Comparison of ENCODE assay signal across 8 cellular contexts in the genomic region with DNA sequence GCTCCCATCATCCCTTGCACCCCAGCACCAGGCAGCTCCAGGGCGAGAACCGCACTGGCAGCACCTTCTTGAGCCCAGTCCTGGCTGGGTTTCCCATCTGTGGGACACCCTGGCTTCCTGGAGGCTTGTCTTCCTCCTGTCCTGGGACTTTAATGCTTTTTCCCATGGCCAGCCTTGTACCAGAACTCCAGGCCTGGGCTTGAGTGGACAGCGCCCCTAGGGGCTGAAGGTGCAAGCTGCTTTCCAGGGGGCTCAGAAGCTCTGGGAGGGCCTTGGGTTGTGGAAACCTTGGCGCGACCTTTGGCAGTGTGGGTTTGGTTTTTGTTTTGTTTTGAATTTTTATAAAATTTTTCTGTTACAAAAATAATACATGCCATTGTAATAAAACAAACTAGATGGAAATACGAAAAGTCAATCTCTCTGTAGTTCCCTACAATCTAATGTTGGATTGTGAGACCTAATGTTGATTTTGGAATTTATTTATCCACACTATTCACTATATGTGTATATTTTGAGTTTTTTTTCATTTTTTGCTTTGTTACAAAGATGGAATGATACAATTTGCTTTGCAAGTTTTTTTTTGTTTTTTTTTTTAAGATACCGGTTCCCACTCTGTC. TPM values are rescaled to one million over a fixed set of nuclear protein-coding genes. Genes with fewer than 3 reads are reported as not detected.
DNase-seq lines count a peak whose midpoint lies in the region; ATAC-seq and TF ChIP-seq lines count a peak whose summit lies in the region.

No MANE protein-coding gene starts in this region.

- no peaks in the 10 kb centered on the region for H3K9me3 ChIP-seq in mesenchymal stem cell (ENCODE audit: control insufficient read depth, low read length)

- no peaks in the 10 kb centered on the region for H3K9me3 Mint-ChIP-seq in chondrocyte (ENCODE audit: low read depth)
- H3K9me3 Mint-ChIP-seq in type B pancreatic cell, result no peaks in the 10 kb centered on the region

- no peaks in the 10 kb centered on the region for H3K27me3 ChIP-seq in HL-60 (ENCODE audit: insufficient read depth, poor library complexity, severe bottlenecking)
- peaks cover 5 to 23% of the 10 kb centered on the region in 2 experiments for H3K27me3 ChIP-seq in mesenchymal stem cell (ENCODE audit: control insufficient read depth in 1 of 2, insufficient read depth in 1 of 2, low read length in 2 of 2)

- WGBS in mesenchymal stem cell, result 40% methylated on average over 4 of the region's 7 CpGs

- H3K79me1 ChIP-seq in mesenchymal stem cell (replicated peaks; ENCODE audit: low read length, poor library complexity, severe bottlenecking), result no peaks in the 10 kb centered on the region

- no peak overlapping the region for H3K9ac ChIP-seq in mesenchymal stem cell (ENCODE audit: low read length)

- no peak overlapping the region for H3K14ac ChIP-seq in mesenchymal stem cell (ENCODE audit: low read length in 2 of 2)

- no peak overlapping the region for H2AFZ ChIP-seq in mesenchymal stem cell (ENCODE audit: low read depth, low read length)

- H3K4me2 ChIP-seq in mesenchymal stem cell (ENCODE audit: low read length, poor library complexity, severe bottlenecking), result no peak overlapping the region

- H3K4me1 Mint-ChIP-seq in chondrocyte (ENCODE audit: low read depth) (peaks cover 2% of the 10 kb centered on the region), type B pancreatic cell (ENCODE audit: unreplicated experiment) (peaks cover 7% of the 10 kb centered on the region)

- H4K91ac ChIP-seq in mesenchymal stem cell (ENCODE audit: low read length), result no peak overlapping the region

- no peak overlapping the region for H3K23ac ChIP-seq in mesenchymal stem cell (ENCODE audit: low read length in 2 of 2)

- H3K4me3 ChIP-seq in HL-60 (replicated peaks; ENCODE audit: insufficient read depth, low read length) (no peak overlapping the region), mesenchymal stem cell (ENCODE audit: insufficient read depth in 1 of 2, low read depth in 1 of 2, low read length in 2 of 2) (no peak overlapping the region)

- H2BK120ac ChIP-seq in mesenchymal stem cell (ENCODE audit: low read depth, low read length), result no peak overlapping the region

- no peak overlapping the region for H3K4me3 Mint-ChIP-seq in chondrocyte (ENCODE audit: unreplicated experiment)
- no peak overlapping the region for H3K4me3 Mint-ChIP-seq in type B pancreatic cell

- H2BK15ac ChIP-seq in mesenchymal stem cell (ENCODE audit: low read depth, poor library complexity, severe bottlenecking), result no peak overlapping the region

- H3K36me3 Mint-ChIP-seq in chondrocyte (ENCODE audit: low read depth) (no peaks in the 10 kb centered on the region), type B pancreatic cell (no peaks in the 10 kb centered on the region)

- peak overlapping the region; percentile 78 for H4K8ac ChIP-seq in mesenchymal stem cell (ENCODE audit: low read length)

- H3K27ac ChIP-seq in HL-60 (replicated peaks) (no peak overlapping the region), mesenchymal stem cell (ENCODE audit: low read length, poor library complexity, severe bottlenecking) (no peak overlapping the region)

- DNase-seq in DMS53 (lab: John Stamatoyannopoulos, UW) (peak; percentile 73), HL-60 (ENCODE audit: low read depth in 1 of 2, low spot score in 1 of 2) (peak; percentile 34 to 45), T-helper 9 cell (peak; percentile 11), chondrocyte (ENCODE audit: low spot score) (no peak), mesenchymal stem cell (peak; percentile 65), type B pancreatic cell (ENCODE audit: extremely low spot score, unreplicated experiment) (peak; percentile 76)

- H3K27me3 Mint-ChIP-seq in chondrocyte (ENCODE audit: low read depth), result peaks cover 14% of the 10 kb centered on the region
- peaks cover 4% of the 10 kb centered on the region for H3K27me3 Mint-ChIP-seq in type B pancreatic cell

- TF ChIP-seq CTCF in HL-60 (IDR thresholded peaks at IDR 0.05; ENCODE audit: insufficient read depth, low read length) (peak; percentile 94), chondrocyte (IDR thresholded peaks at IDR 0.05) (peak; percentile 91), type B pancreatic cell (conservative IDR thresholded peaks at IDR 0.05) (peak; percentile 91)

- no peaks in the 10 kb centered on the region for H3K4me1 ChIP-seq in mesenchymal stem cell (ENCODE audit: control insufficient read depth, insufficient read depth, low read depth, low read length)

- ATAC-seq in HG03460 (IDR thresholded peaks at IDR 0.05; ENCODE audit: unreplicated experiment), result no peak
- no peak for ATAC-seq in HG03432 (IDR thresholded peaks at IDR 0.05; ENCODE audit: unreplicated experiment)

- no peaks in the 10 kb centered on the region for H3K36me3 ChIP-seq in mesenchymal stem cell (ENCODE audit: control insufficient read depth in 1 of 2, insufficient read depth in 2 of 2, low read depth in 1 of 2, low read length in 2 of 2)

- H3K27ac Mint-ChIP-seq in chondrocyte (ENCODE audit: unreplicated experiment) (no peak overlapping the region), type B pancreatic cell (no peak overlapping the region)

- no peak overlapping the region for H3K18ac ChIP-seq in mesenchymal stem cell (ENCODE audit: low read depth in 1 of 2, low read length in 2 of 2)

- H2BK5ac ChIP-seq in mesenchymal stem cell (ENCODE audit: low read depth, low read length, poor library complexity, severe bottlenecking), result no peak overlapping the region

- no peak overlapping the region for H3K4ac ChIP-seq in mesenchymal stem cell (ENCODE audit: low read depth in 1 of 2, low read length in 2 of 2)

- no peak overlapping the region for H2BK12ac ChIP-seq in mesenchymal stem cell (ENCODE audit: low read length in 2 of 2)

- H2AK5ac ChIP-seq in mesenchymal stem cell (ENCODE audit: low read length, severe bottlenecking), result no peak overlapping the region

RNA-seq across cellular contexts. Expression of a gene that starts 33.8 kb away (rescaled TPM):
- total RNA-seq in chondrocyte (485 to 589 TPM (median 492 TPM) in 3 replicates), type B pancreatic cell (ENCODE audit: low replicate concordance) (1,209 and 1,301 TPM in 2 replicates)
- 2,341 TPM for polyA plus RNA-seq in mesenchymal stem cell (2013, experiment 1 of 2)
- polyA plus RNA-seq in mesenchymal stem cell (2013, experiment 2 of 2), result 2,276 TPM
